Comparison of ENCODE assay signal across 8 cellular contexts in genomic region chr6:35919085-35919826, GRCh38. TPM values are rescaled to one million over a fixed set of nuclear protein-coding genes. Genes with fewer than 3 reads are reported as not detected.
DNase-seq lines count a peak whose midpoint lies in the region; ATAC-seq and TF ChIP-seq lines count a peak whose summit lies in the region.

No MANE protein-coding gene starts in this region.

- peak overlapping the region; percentile 97 for H3K27ac Mint-ChIP-seq in activated CD8-positive, alpha-beta memory T cell treated with anti-CD3 and anti-CD28 coated beads, Interleukin-2, amount 10 ng/mL, durations not matched to agents 7 days and 5 days
- H3K27ac Mint-ChIP-seq in activated T-helper 17 cell treated with anti-CD3 and anti-CD28 coated beads, Interleukin-2, amount 50 U/mL, for 72 hours: peak overlapping the region; percentile 97

- H3K27me3 ChIP-seq in spleen (replicated peaks in 1 of 7): no peaks in the 10 kb centered on the region

- CTCF ChIA-PET in activated CD8-positive, alpha-beta memory T cell treated with anti-CD3 and anti-CD28 coated beads, Interleukin-2, amount 10 ng/mL, durations not matched to agents 7 days and 5 days (lab: Charles Lee): interaction anchor here (0.6 kb wide), 1 partner anchor 9 kb away, joined by 3 read pairs; no protein-coding TSS in a partner anchor

- DNase-seq in activated CD8-positive, alpha-beta memory T cell treated with anti-CD3 and anti-CD28 coated beads, Interleukin-2, amount 10 ng/mL, durations not matched to agents 7 days and 5 days: no peak
- no peak for DNase-seq in activated CD8-positive, alpha-beta memory T cell treated with anti-CD3 and anti-CD28 coated beads, Interleukin-2, amount 50 U/mL, for 4 hours
- DNase-seq in spleen (no peak), OCI-M2 (lab: John Stamatoyannopoulos, UW; ENCODE audit: unreplicated experiment) (no peak)

- H3K9me3 Mint-ChIP-seq in activated CD8-positive, alpha-beta memory T cell treated with anti-CD3 and anti-CD28 coated beads, Interleukin-2, amount 10 ng/mL, durations not matched to agents 7 days and 5 days (ENCODE audit: low read depth): no peaks in the 10 kb centered on the region
- no peaks in the 10 kb centered on the region for H3K9me3 Mint-ChIP-seq in activated T-helper 17 cell treated with anti-CD3 and anti-CD28 coated beads, Interleukin-2, amount 50 U/mL, for 72 hours

- TF ChIP-seq CTCF in spleen (IDR thresholded peaks at IDR 0.05 in 8 of 11, conservative IDR thresholded peaks at IDR 0.05 in 3 of 11): no peak

- H3K4me1 Mint-ChIP-seq in activated CD8-positive, alpha-beta memory T cell treated with anti-CD3 and anti-CD28 coated beads, Interleukin-2, amount 10 ng/mL, durations not matched to agents 7 days and 5 days: peaks cover 42% of the 10 kb centered on the region
- peaks cover 16% of the 10 kb centered on the region for H3K4me1 Mint-ChIP-seq in activated T-helper 17 cell treated with anti-CD3 and anti-CD28 coated beads, Interleukin-2, amount 50 U/mL, for 72 hours

- H3K4me3 ChIP-seq in iPS-11a (ENCODE audit: low read depth, low read length) (peak overlapping the region; percentile 90), spleen (peak overlapping the region; percentile 82 to 95 (median 86))

- peaks cover 35% of the 10 kb centered on the region for H3K36me3 ChIP-seq in KOPT-K1 (ENCODE audit: insufficient read depth, low read length)
- peaks cover 0 to 29% (median 9%) of the 10 kb centered on the region in 6 donors for H3K36me3 ChIP-seq in spleen

- WGBS in spleen, 5 donors: 18 to 28% (median 23%) methylated on average over 9 of the region's 9 CpGs

- H3K27ac ChIP-seq in KOPT-K1 (ENCODE audit: low read depth, low read length, poor library complexity, severe bottlenecking) (peak overlapping the region; percentile 86), spleen (peak overlapping the region; percentile 4 to 97 (median 88))

- peak overlapping the region; percentile 99 for H3K4me3 Mint-ChIP-seq in activated CD8-positive, alpha-beta memory T cell treated with anti-CD3 and anti-CD28 coated beads, Interleukin-2, amount 10 ng/mL, durations not matched to agents 7 days and 5 days
- peak overlapping the region; percentile 96 for H3K4me3 Mint-ChIP-seq in activated T-helper 17 cell treated with anti-CD3 and anti-CD28 coated beads, Interleukin-2, amount 50 U/mL, for 72 hours

- peaks cover 24% of the 10 kb centered on the region for H3K36me3 Mint-ChIP-seq in activated CD8-positive, alpha-beta memory T cell treated with anti-CD3 and anti-CD28 coated beads, Interleukin-2, amount 10 ng/mL, durations not matched to agents 7 days and 5 days
- peaks cover 56% of the 10 kb centered on the region for H3K36me3 Mint-ChIP-seq in activated T-helper 17 cell treated with anti-CD3 and anti-CD28 coated beads, Interleukin-2, amount 50 U/mL, for 72 hours (ENCODE audit: low read depth)

- ATAC-seq in activated CD8-positive, alpha-beta memory T cell treated with anti-CD3 and anti-CD28 coated beads, Interleukin-2, amount 10 ng/mL, durations not matched to agents 7 days and 5 days: peak; percentile 20
- peak; percentile 57 for ATAC-seq in activated T-helper 17 cell treated with anti-CD3 and anti-CD28 coated beads, Interleukin-2, amount 50 U/mL, for 72 hours (replicated peaks)
- ATAC-seq in GM19455 (IDR thresholded peaks at IDR 0.05; ENCODE audit: unreplicated experiment): no peak

- intact Hi-C loops in spleen (cut with DNase I; ENCODE audit: low total_unique reads): no loop called here

- no peaks in the 10 kb centered on the region for H3K9me3 ChIP-seq in KOPT-K1 (ENCODE audit: insufficient read depth, low read length, poor library complexity, severe bottlenecking)
- H3K9me3 ChIP-seq in spleen: no peaks in the 10 kb centered on the region

- H3K27me3 Mint-ChIP-seq in activated CD8-positive, alpha-beta memory T cell treated with anti-CD3 and anti-CD28 coated beads, Interleukin-2, amount 10 ng/mL, durations not matched to agents 7 days and 5 days: no peaks in the 10 kb centered on the region
- no peaks in the 10 kb centered on the region for H3K27me3 Mint-ChIP-seq in activated T-helper 17 cell treated with anti-CD3 and anti-CD28 coated beads, Interleukin-2, amount 50 U/mL, for 72 hours

- no peak for TF ChIP-seq POLR2A in spleen (IDR thresholded peaks at IDR 0.05)

- H3K4me1 ChIP-seq in spleen: peaks cover 20 to 60% (median 42%) of the 10 kb centered on the region in 6 donors

RNA-seq across cellular contexts. Expression of gene SRPK1, which starts 1.6 kb away (rescaled TPM):
- 100 to 1,000 TPM in 1 of 2 experiments, 10 to 100 TPM in 1; 88.2 to 101 TPM for total RNA-seq in activated CD8-positive, alpha-beta memory T cell treated with anti-CD3 and anti-CD28 coated beads, Interleukin-2, amount 10 ng/mL, durations not matched to agents 7 days and 5 days
- total RNA-seq in activated T-helper 17 cell treated with anti-CD3 and anti-CD28 coated beads, Interleukin-2, amount 50 U/mL, for 72 hours: 100 to 1,000 TPM in 1 of 2 donors, 10 to 100 TPM in 1; 83.5 to 101 TPM
- 100 to 1,000 TPM in 3 of 7 donors, 10 to 100 TPM in 4; 50.6 to 140 (median 86.9) TPM for total RNA-seq in spleen
- polyA plus RNA-seq in spleen: 10 to 100 TPM in 2 of 3 donors, 1 to 10 TPM in 1; 8.8 to 14.2 (median 11.2) TPM
